35 cellular contexts compared by ENCODE assay signal in genomic region chr12:56943878-56944277, GRCh38. TPM values are rescaled to one million over a fixed set of nuclear protein-coding genes. Genes with fewer than 3 reads are reported as not detected.
"Had no signal": no experiment of that assay in that cellular context is flagged by ENCODE, and none has a peak within 500 bp of the region (broad histone marks: within the 10 kb centered on the region; RNA-seq: fewer than 3 reads in every experiment).

No MANE protein-coding gene starts in this region.

- H3K4me1 Mint-ChIP-seq: natural killer cell; stimulated activated naive CD8-positive, alpha-beta T cell treated with anti-CD3 and anti-CD28 coated beads, Interleukin-15, amount 100 ng/mL, for 72 hours had no signal

- H3K27ac ChIP-seq: neural progenitor cell, ovary, parathyroid adenoma, psoas muscle, skin epidermis, spleen, suprapubic skin, testis, tibial artery, transverse colon, upper lobe of left lung, vagina had no signal

- H3K4me2 ChIP-seq: neural progenitor cell, smooth muscle cell had no signal

- FAIRE-seq: urothelium cell line had no signal

- H3K4me3 Mint-ChIP-seq: naive thymus-derived CD4-positive, alpha-beta T cell; natural killer cell; nephron; neural progenitor cell; stimulated activated memory B cell treated with anti-CD40 and anti-IgM and Interleukin-4, amounts not matched to agents 10 μg/mL and 1 μg/mL and 100 μg/mL, for 72 hours; stimulated activated naive CD8-positive, alpha-beta T cell treated with anti-CD3 and anti-CD28 coated beads, Interleukin-15, amount 100 ng/mL, for 72 hours had no signal

- H3K27ac Mint-ChIP-seq: natural killer cell; nephron; neural progenitor cell; progenitor cell of endocrine pancreas; stimulated activated memory B cell treated with anti-CD40 and anti-IgM and Interleukin-4, amounts not matched to agents 10 μg/mL and 1 μg/mL and 100 μg/mL, for 72 hours; stimulated activated naive CD8-positive, alpha-beta T cell treated with anti-CD3 and anti-CD28 coated beads, Interleukin-15, amount 100 ng/mL, for 72 hours had no signal

- H3K27me3 Mint-ChIP-seq: progenitor cell of endocrine pancreas had no signal

- DNase-seq: naive thymus-derived CD4-positive, alpha-beta T cell; natural killer cell; occipital lobe; ovary; posterior cingulate gyrus; psoas muscle; right cardiac atrium; spleen; stimulated activated CD4-positive, alpha-beta T cell treated with anti-CD3 and anti-CD28 coated beads, Interleukin-12 subunit alpha, Interleukin-12 subunit beta, amount 100 ng/mL, for 4 hours; stimulated activated CD4-positive, alpha-beta T cell treated with anti-CD3 and anti-CD28 coated beads, Interleukin-1b, Interleukin-23, amount 100 ng/mL, for 48 hours; stimulated activated CD4-positive, alpha-beta T cell treated with anti-CD3 and anti-CD28 coated beads, Interleukin-4, amount 100 ng/mL, for 1 hour; stimulated activated CD4-positive, alpha-beta T cell treated with anti-CD3 and anti-CD28 coated beads, Interleukin-4, amount 100 ng/mL, for 4 hours; stimulated activated CD8-positive, alpha-beta memory T cell treated with anti-CD3 and anti-CD28 coated beads, Interleukin-4, amount 100 ng/mL, for 48 hours; stimulated activated naive CD4-positive, alpha-beta T cell; stimulated activated naive CD8-positive, alpha-beta T cell treated with anti-CD3 and anti-CD28 coated beads, Interleukin-15, amount 100 ng/mL, for 72 hours; stimulated activated naive CD8-positive, alpha-beta T cell treated with anti-CD3 and anti-CD28 coated beads, Interleukin-15, Interleukin-2, amounts not matched to agents 100 U/mL and 50 U/mL, for 24 hours; substantia nigra; testis; tibial artery; transverse colon; upper lobe of left lung had no signal

- H3K36me3 ChIP-seq: neural progenitor cell, ovary, spleen, suprapubic skin, tibial artery, transverse colon, upper lobe of left lung, vagina had no signal

- H3K9ac ChIP-seq: neural progenitor cell, parathyroid adenoma had no signal

- H3K4me1 ChIP-seq: neural progenitor cell had no signal

- H2AFZ ChIP-seq: neural progenitor cell, parathyroid adenoma had no signal

- H3K79me2 ChIP-seq: parathyroid adenoma had no signal

- ATAC-seq: naive thymus-derived CD4-positive, alpha-beta T cell; natural killer cell; psoas muscle; right cardiac atrium; sciatic nerve; stimulated activated memory B cell treated with anti-CD40 and anti-IgM and Interleukin-4, amounts not matched to agents 10 μg/mL and 1 μg/mL and 100 μg/mL, for 72 hours; stimulated activated naive CD8-positive, alpha-beta T cell treated with anti-CD3 and anti-CD28 coated beads, Interleukin-15, amount 100 ng/mL, for 72 hours; stimulated activated naive CD8-positive, alpha-beta T cell treated with anti-CD3 and anti-CD28 coated beads, Interleukin-15, Interleukin-2, amounts not matched to agents 100 U/mL and 50 U/mL, for 24 hours had no signal

- H3K9me3 ChIP-seq: psoas muscle, suprapubic skin, testis, tibial artery, transverse colon, upper lobe of left lung, vagina had no signal

- H3K36me3 Mint-ChIP-seq: naive thymus-derived CD4-positive, alpha-beta T cell; natural killer cell; neural progenitor cell had no signal

- H3K9me3 Mint-ChIP-seq: natural killer cell had no signal

- H3K4me3 ChIP-seq: neural progenitor cell, ovary, psoas muscle, skin epidermis, smooth muscle cell, spleen, suprapubic skin, testis, tibial artery, transverse colon, upper lobe of left lung, vagina had no signal

- H3K27me3 ChIP-seq: neural progenitor cell, ovary, spleen, suprapubic skin, testis, tibial artery, transverse colon, upper lobe of left lung, vagina had no signal

RNA-seq across cellular contexts. Expression of gene SDR9C7, which starts 9.7 kb away (rescaled TPM):
- total RNA-seq: naive thymus-derived CD4-positive, alpha-beta T cell; osteoblast; progenitor cell of endocrine pancreas; renal cortical epithelial cell; transverse colon; upper lobe of left lung; ureter had no signal
- polyA plus RNA-seq: naive thymus-derived CD4-positive, alpha-beta T cell had no signal
